1 cellular context compared by ENCODE assay signal in the genomic region with DNA sequence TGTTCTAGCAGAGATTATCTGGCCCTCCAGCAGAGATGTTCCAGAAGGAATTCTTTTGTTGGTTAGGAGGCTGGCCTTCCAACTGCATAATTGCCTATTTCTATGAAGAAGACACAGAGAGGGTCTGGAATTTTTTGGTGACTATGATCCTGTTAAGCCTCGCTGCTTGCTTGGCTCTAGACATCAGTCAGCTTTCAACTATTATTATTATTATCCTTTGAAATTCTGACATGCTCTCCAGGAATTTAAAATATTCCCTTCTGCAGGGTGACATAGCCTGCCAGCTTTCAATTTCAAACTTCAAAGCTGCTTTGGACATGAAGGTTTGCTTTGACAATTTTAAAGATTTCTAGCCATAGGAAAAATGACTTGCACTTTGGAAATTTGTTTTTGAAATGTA.
TF ChIP-seq lines count a peak whose summit lies in the region.

No MANE protein-coding gene starts in this region.

TF ChIP-seq in IMR-90, 13 proteins besides CTCF, POLR2A, EP300 and RAD21 (continued from another document):
- TF ChIP-seq, protein P1, sequence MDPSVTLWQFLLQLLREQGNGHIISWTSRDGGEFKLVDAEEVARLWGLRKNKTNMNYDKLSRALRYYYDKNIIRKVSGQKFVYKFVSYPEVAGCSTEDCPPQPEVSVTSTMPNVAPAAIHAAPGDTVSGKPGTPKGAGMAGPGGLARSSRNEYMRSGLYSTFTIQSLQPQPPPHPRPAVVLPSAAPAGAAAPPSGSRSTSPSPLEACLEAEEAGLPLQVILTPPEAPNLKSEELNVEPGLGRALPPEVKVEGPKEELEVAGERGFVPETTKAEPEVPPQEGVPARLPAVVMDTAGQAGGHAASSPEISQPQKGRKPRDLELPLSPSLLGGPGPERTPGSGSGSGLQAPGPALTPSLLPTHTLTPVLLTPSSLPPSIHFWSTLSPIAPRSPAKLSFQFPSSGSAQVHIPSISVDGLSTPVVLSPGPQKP (IDR thresholded peaks at IDR 0.05; ENCODE audit: borderline replicate concordance, low read depth, low read length): no peak
- TF ChIP-seq MXI1 (IDR thresholded peaks at IDR 0.05; ENCODE audit: borderline replicate concordance, low read depth, low read length) (no peak), MAFK (IDR thresholded peaks at IDR 0.05; ENCODE audit: low read depth, low read length) (no peak), CHD1 (IDR thresholded peaks at IDR 0.05; ENCODE audit: low read depth, low read length) (no peak), FOS (IDR thresholded peaks at IDR 0.05; ENCODE audit: low read depth, low read length) (no peak), RFX5 (IDR thresholded peaks at IDR 0.05; ENCODE audit: low read depth, low read length) (no peak), NFE2L2 (IDR thresholded peaks at IDR 0.05; ENCODE audit: low read depth, low read length) (no peak), CEBPB (IDR thresholded peaks at IDR 0.05; ENCODE audit: low read depth, low read length) (no peak), MAZ (IDR thresholded peaks at IDR 0.05; ENCODE audit: borderline replicate concordance, low read depth, low read length) (no peak), RCOR1 (IDR thresholded peaks at IDR 0.05; ENCODE audit: insufficient replicate concordance, low read length) (no peak), SMC3 (IDR thresholded peaks at IDR 0.05; ENCODE audit: low read depth, low read length) (no peak)
- TF ChIP-seq, protein P2, sequence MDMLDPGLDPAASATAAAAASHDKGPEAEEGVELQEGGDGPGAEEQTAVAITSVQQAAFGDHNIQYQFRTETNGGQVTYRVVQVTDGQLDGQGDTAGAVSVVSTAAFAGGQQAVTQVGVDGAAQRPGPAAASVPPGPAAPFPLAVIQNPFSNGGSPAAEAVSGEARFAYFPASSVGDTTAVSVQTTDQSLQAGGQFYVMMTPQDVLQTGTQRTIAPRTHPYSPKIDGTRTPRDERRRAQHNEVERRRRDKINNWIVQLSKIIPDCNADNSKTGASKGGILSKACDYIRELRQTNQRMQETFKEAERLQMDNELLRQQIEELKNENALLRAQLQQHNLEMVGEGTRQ (IDR thresholded peaks at IDR 0.05; ENCODE audit: low read depth, low read length): no peak
